Comparison of ENCODE assay signal across 23 cellular contexts in genomic region chr1:52192024-52192423, GRCh38.
"Had no signal": no experiment of that assay in that cellular context is flagged by ENCODE, and none has a peak within 500 bp of the region (broad histone marks: within the 10 kb centered on the region; RNA-seq: fewer than 3 reads in every experiment).

No MANE protein-coding gene starts in this region.

- H3K27me3 Mint-ChIP-seq: stimulated activated naive CD8-positive, alpha-beta T cell treated with anti-CD3 and anti-CD28 coated beads, Interleukin-15, amount 100 ng/mL, for 72 hours had no signal

- H3K9me3 ChIP-seq: esophagus muscularis mucosa, gastrocnemius medialis, right lobe of liver, testis, transverse colon had no signal

- H3K4me1 ChIP-seq: right lobe of liver, testis, transverse colon had no signal

- H3K27ac ChIP-seq: dorsolateral prefrontal cortex, esophagus muscularis mucosa, gastrocnemius medialis, heart right ventricle, psoas muscle, right lobe of liver, testis, transverse colon had no signal

- H3K36me3 ChIP-seq: esophagus muscularis mucosa, gastrocnemius medialis, heart right ventricle, right lobe of liver, transverse colon had no signal

- H3K4me1 Mint-ChIP-seq: immature natural killer cell; nephron progenitor cell; stimulated activated naive B cell treated with anti-CD40 and anti-IgM and Interleukin-4, amounts not matched to agents 10 μg/mL and 1 μg/mL and 100 μg/mL, for 72 hours had no signal

- H3K27me3 ChIP-seq: dorsolateral prefrontal cortex, esophagus muscularis mucosa, gastrocnemius medialis, heart right ventricle, right lobe of liver, testis, transverse colon had no signal

- H3K4me3 Mint-ChIP-seq: immature natural killer cell; naive thymus-derived CD4-positive, alpha-beta T cell; nephron progenitor cell; stimulated activated naive B cell treated with anti-CD40 and anti-IgM and Interleukin-4, amounts not matched to agents 10 μg/mL and 1 μg/mL and 100 μg/mL, for 72 hours; stimulated activated naive CD8-positive, alpha-beta T cell treated with anti-CD3 and anti-CD28 coated beads, Interleukin-15, amount 100 ng/mL, for 72 hours had no signal

- H3K27ac Mint-ChIP-seq: immature natural killer cell; nephron progenitor cell; stimulated activated naive B cell treated with anti-CD40 and anti-IgM and Interleukin-4, amounts not matched to agents 10 μg/mL and 1 μg/mL and 100 μg/mL, for 72 hours; stimulated activated naive CD8-positive, alpha-beta T cell treated with anti-CD3 and anti-CD28 coated beads, Interleukin-15, amount 100 ng/mL, for 72 hours had no signal

- DNase-seq: cortex of kidney; dorsolateral prefrontal cortex; effector CD8-positive, alpha-beta T cell; gastrocnemius medialis; heart right ventricle; immature natural killer cell; left colon; left ventricle myocardium superior; mesendoderm; naive thymus-derived CD4-positive, alpha-beta T cell; nephron progenitor cell; psoas muscle; retina; right lobe of liver; stimulated activated CD4-positive, alpha-beta T cell treated with anti-CD3 and anti-CD28 coated beads, Interleukin-15, amount 100 ng/mL, for 24 hours; stimulated activated CD4-positive, alpha-beta T cell treated with anti-CD3 and anti-CD28 coated beads, Interleukin-1b, Interleukin-23, amount 100 ng/mL, for 48 hours; stimulated activated CD4-positive, alpha-beta T cell treated with anti-CD3 and anti-CD28 coated beads, Interleukin-4, amount 100 ng/mL, for 4 hours; stimulated activated naive B cell treated with anti-CD40 and anti-IgM and Interleukin-4, amounts not matched to agents 10 μg/mL and 1 μg/mL and 100 μg/mL, for 72 hours; stimulated activated naive CD8-positive, alpha-beta T cell treated with anti-CD3 and anti-CD28 coated beads, Interleukin-15, amount 100 ng/mL, for 72 hours; testis; transverse colon had no signal

- H3K36me3 Mint-ChIP-seq: immature natural killer cell; stimulated activated naive B cell treated with anti-CD40 and anti-IgM and Interleukin-4, amounts not matched to agents 10 μg/mL and 1 μg/mL and 100 μg/mL, for 72 hours had no signal

- H3K9me3 Mint-ChIP-seq: immature natural killer cell; naive thymus-derived CD4-positive, alpha-beta T cell; stimulated activated naive B cell treated with anti-CD40 and anti-IgM and Interleukin-4, amounts not matched to agents 10 μg/mL and 1 μg/mL and 100 μg/mL, for 72 hours; stimulated activated naive CD8-positive, alpha-beta T cell treated with anti-CD3 and anti-CD28 coated beads, Interleukin-15, amount 100 ng/mL, for 72 hours had no signal

- H3K4me3 ChIP-seq: dorsolateral prefrontal cortex, esophagus muscularis mucosa, gastrocnemius medialis, heart right ventricle, lung, psoas muscle, right lobe of liver, testis, transverse colon had no signal
